In genomic region chr21:20572582-20572981, GRCh38 we compare ENCODE assay signal across 8 cellular contexts.
"Had no signal": no experiment of that assay in that cellular context is flagged by ENCODE, and none has a peak within 500 bp of the region (broad histone marks: within the 10 kb centered on the region; RNA-seq: fewer than 3 reads in every experiment).

No MANE protein-coding gene starts in this region.

- ATAC-seq: GM23338 had no signal

- H3K27ac ChIP-seq: HL-60 had no signal

- H3K4me2 ChIP-seq: GM23338 had no signal

- H3K4me3 ChIP-seq: GM23338 had no signal

- DNase-seq: H9, HCEC 1CT, Kasumi-1, KG1 had no signal

- H2AFZ ChIP-seq: GM23338 had no signal

- FAIRE-seq: H1, H54 had no signal
